13 cellular contexts compared by ENCODE assay signal in genomic region chr4:180557348-180557747, GRCh38.
DNase-seq lines count a peak whose midpoint lies in the region; ATAC-seq and TF ChIP-seq lines count a peak whose summit lies in the region.
"Had no signal": no experiment of that assay in that cellular context is flagged by ENCODE, and none has a peak within 500 bp of the region (broad histone marks: within the 10 kb centered on the region; RNA-seq: fewer than 3 reads in every experiment).

No MANE protein-coding gene starts in this region.

- no peak overlapping the region for H2BK120ac ChIP-seq in mesendoderm (ENCODE audit: low read depth, low read length)

- intact Hi-C loops in Caco-2 (cut with micrococcal nuclease; ENCODE audit: unreplicated experiment), result loop anchor here (10.0 kb wide), 1 partner anchor 103 kb away; no protein-coding TSS in a partner anchor

- H3K9me3 Mint-ChIP-seq in Caco-2 (ENCODE audit: unreplicated experiment), result no peaks in the 10 kb centered on the region

- H2BK15ac ChIP-seq in mesendoderm (replicated peaks; ENCODE audit: low read depth), result no peak overlapping the region

- no peaks in the 10 kb centered on the region for H3K4me1 Mint-ChIP-seq in Caco-2 (ENCODE audit: low read depth, unreplicated experiment)
- H3K4me1 Mint-ChIP-seq: stimulated activated naive CD8-positive, alpha-beta T cell treated with anti-CD3 and anti-CD28 coated beads, Interleukin-15, amount 100 ng/mL, for 72 hours had no signal

- no peaks in the 10 kb centered on the region for H3K36me3 Mint-ChIP-seq in Caco-2 (ENCODE audit: insufficient read depth, unreplicated experiment)

- H2AFZ ChIP-seq in OCI-LY1 (ENCODE audit: low read length), result no peak overlapping the region

- TF ChIP-seq CTCF in OCI-LY1 (IDR thresholded peaks at IDR 0.05; ENCODE audit: low read length) (peak; percentile 33; the same call in 1 of the 2 replicates), Caco-2 (IDR thresholded peaks at IDR 0.05; ENCODE audit: insufficient read depth in 1 of 2, low read depth in 1 of 2, low read length in 1 of 2, severe bottlenecking in 1 of 2, unreplicated experiment in 1 of 2) (peak in 1 of 2 experiments; percentile 23)

- no peak overlapping the region for H3K18ac ChIP-seq in mesendoderm (ENCODE audit: low read length)

- no peak overlapping the region for H3K27ac ChIP-seq in OCI-LY1 (ENCODE audit: low read depth, low read length, poor library complexity, severe bottlenecking)
- H3K27ac ChIP-seq in mesendoderm (ENCODE audit: low read depth, low read length), result no peak overlapping the region

- POLR2A ChIA-PET in Caco-2 (lab: Charles Lee), result no interaction called here

- H3K4me2 ChIP-seq in OCI-LY1 (ENCODE audit: low read length) (no peak overlapping the region), mesendoderm (ENCODE audit: low read length) (no peak overlapping the region)

- H3K4me3 ChIP-seq in OCI-LY1 (ENCODE audit: low read depth, low read length, poor library complexity, severe bottlenecking), result no peak overlapping the region
- no peak overlapping the region for H3K4me3 ChIP-seq in mesendoderm (ENCODE audit: low read length)
- no peak overlapping the region for H3K4me3 ChIP-seq in Caco-2 (ENCODE audit: low read depth, low read length)

- H3K79me2 ChIP-seq in OCI-LY1 (ENCODE audit: insufficient read depth, low read length) (no peaks in the 10 kb centered on the region), mesendoderm (ENCODE audit: control insufficient read depth, insufficient read depth, low read length) (no peaks in the 10 kb centered on the region)

- no peak overlapping the region for H4K8ac ChIP-seq in mesendoderm (ENCODE audit: low read depth, low read length)

- CTCF ChIA-PET in Caco-2 (lab: Charles Lee), result no interaction called here

- no peak overlapping the region for H3K4ac ChIP-seq in mesendoderm (ENCODE audit: low read depth, low read length)

- ATAC-seq in HG02623 (IDR thresholded peaks at IDR 0.05; ENCODE audit: unreplicated experiment), result peak; percentile 76
- no peak for ATAC-seq in GM21447 (IDR thresholded peaks at IDR 0.05; ENCODE audit: unreplicated experiment)
- ATAC-seq in esophagus mucosa, result no peak
- ATAC-seq: stimulated activated naive CD8-positive, alpha-beta T cell treated with anti-CD3 and anti-CD28 coated beads, Interleukin-15, amount 100 ng/mL, for 72 hours had no signal

- H3K4me3 Mint-ChIP-seq in Caco-2 (ENCODE audit: unreplicated experiment), result no peak overlapping the region
- H3K4me3 Mint-ChIP-seq: stimulated activated naive CD8-positive, alpha-beta T cell treated with anti-CD3 and anti-CD28 coated beads, Interleukin-15, amount 100 ng/mL, for 72 hours had no signal

- no peaks in the 10 kb centered on the region for H3F3A ChIP-seq in OCI-LY1 (ENCODE audit: insufficient read depth, low read length)

- no peak overlapping the region for H3K56ac ChIP-seq in mesendoderm (ENCODE audit: low read length)

- no peak overlapping the region for H4K5ac ChIP-seq in mesendoderm (ENCODE audit: low read length)

- no peak overlapping the region for H3K23ac ChIP-seq in mesendoderm (ENCODE audit: low read length)

- H3K27me3 Mint-ChIP-seq in Caco-2 (ENCODE audit: insufficient read depth, unreplicated experiment), result peaks cover 4% of the 10 kb centered on the region
- H3K27me3 Mint-ChIP-seq: stimulated activated naive CD8-positive, alpha-beta T cell treated with anti-CD3 and anti-CD28 coated beads, Interleukin-15, amount 100 ng/mL, for 72 hours had no signal

- H3K27me3 ChIP-seq in OCI-LY1 (ENCODE audit: insufficient read depth, low read length), result no peaks in the 10 kb centered on the region
- no peaks in the 10 kb centered on the region for H3K27me3 ChIP-seq in mesendoderm (ENCODE audit: insufficient read depth, low read length, poor library complexity)
- H3K27me3 ChIP-seq in Caco-2 (replicated peaks; ENCODE audit: control insufficient read depth, insufficient read depth, low read length), result no peaks in the 10 kb centered on the region

- no peak overlapping the region for H3K27ac Mint-ChIP-seq in Caco-2 (ENCODE audit: unreplicated experiment)
- H3K27ac Mint-ChIP-seq: stimulated activated naive CD8-positive, alpha-beta T cell treated with anti-CD3 and anti-CD28 coated beads, Interleukin-15, amount 100 ng/mL, for 72 hours had no signal

- no peak overlapping the region for H2AK5ac ChIP-seq in mesendoderm (ENCODE audit: low read length)

- no CpG with 5 or more reads among the region's 3 CpGs for WGBS in mesendoderm (ENCODE audit: extremely low coverage, insufficient coverage, low lambda C conversion rate)

- no peak overlapping the region for H3K9ac ChIP-seq in OCI-LY1 (ENCODE audit: low read length)
- no peak overlapping the region for H3K9ac ChIP-seq in mesendoderm (ENCODE audit: low read length)

- H3K9me2 ChIP-seq in OCI-LY1 (ENCODE audit: low read depth, low read length), result no peaks in the 10 kb centered on the region

- H2BK5ac ChIP-seq in mesendoderm (ENCODE audit: low read length), result no peak overlapping the region

- no TSS peak for BruUV-seq in Caco-2 (replicated peaks; lab: Mats Ljungman, UMichigan)

- H3K9me3 ChIP-seq in OCI-LY1 (ENCODE audit: low read length) (no peaks in the 10 kb centered on the region), Caco-2 (no peaks in the 10 kb centered on the region)

- H3K36me3 ChIP-seq in OCI-LY1 (ENCODE audit: insufficient read depth, low read length) (no peaks in the 10 kb centered on the region), mesendoderm (ENCODE audit: control insufficient read depth, insufficient read depth, low read length) (no peaks in the 10 kb centered on the region), Caco-2 (ENCODE audit: control insufficient read depth, insufficient read depth, low read length) (no peaks in the 10 kb centered on the region)

- H4K20me1 ChIP-seq in OCI-LY1 (ENCODE audit: insufficient read depth, low read length), result no peaks in the 10 kb centered on the region

- H3K79me1 ChIP-seq in mesendoderm (ENCODE audit: low read length), result no peaks in the 10 kb centered on the region

- H3K4me1 ChIP-seq in OCI-LY1 (ENCODE audit: insufficient read depth, low read length, severe bottlenecking) (no peaks in the 10 kb centered on the region), mesendoderm (ENCODE audit: control insufficient read depth, low read depth, low read length) (no peaks in the 10 kb centered on the region), Caco-2 (no peaks in the 10 kb centered on the region)

- peak; percentile 8 for DNase-seq in DMS 273 (lab: John Stamatoyannopoulos, UW; ENCODE audit: unreplicated experiment)
- no peak for DNase-seq in DMS 273 treated with DMSO at 0.1 percent for 48 hours (lab: John Stamatoyannopoulos, UW)
- DNase-seq in mesendoderm, result peak; percentile 19
- no peak for DNase-seq in Caco-2
- DNase-seq: 8988T; HCEC 1CT; NCI-H1417 treated with DMSO at 0.1 percent for 48 hours; stimulated activated CD4-positive, alpha-beta T cell treated with anti-CD3 and anti-CD28 coated beads, Interleukin-2, amount 100 ng/mL, for 48 hours; stimulated activated naive CD8-positive, alpha-beta T cell treated with anti-CD3 and anti-CD28 coated beads, Interleukin-15, amount 100 ng/mL, for 72 hours had no signal

Comparison
In these comparisons a context has a peak if more than half of its experiments do, and no peak if none do; other contexts are left out.
1. DNase-seq: peak in DMS 273 (single experiment) and mesendoderm (single experiment); none in DMS 273 treated with DMSO at 0.1 percent for 48 hours (single experiment) and Caco-2 (0 of 2).